In the genomic region with DNA sequence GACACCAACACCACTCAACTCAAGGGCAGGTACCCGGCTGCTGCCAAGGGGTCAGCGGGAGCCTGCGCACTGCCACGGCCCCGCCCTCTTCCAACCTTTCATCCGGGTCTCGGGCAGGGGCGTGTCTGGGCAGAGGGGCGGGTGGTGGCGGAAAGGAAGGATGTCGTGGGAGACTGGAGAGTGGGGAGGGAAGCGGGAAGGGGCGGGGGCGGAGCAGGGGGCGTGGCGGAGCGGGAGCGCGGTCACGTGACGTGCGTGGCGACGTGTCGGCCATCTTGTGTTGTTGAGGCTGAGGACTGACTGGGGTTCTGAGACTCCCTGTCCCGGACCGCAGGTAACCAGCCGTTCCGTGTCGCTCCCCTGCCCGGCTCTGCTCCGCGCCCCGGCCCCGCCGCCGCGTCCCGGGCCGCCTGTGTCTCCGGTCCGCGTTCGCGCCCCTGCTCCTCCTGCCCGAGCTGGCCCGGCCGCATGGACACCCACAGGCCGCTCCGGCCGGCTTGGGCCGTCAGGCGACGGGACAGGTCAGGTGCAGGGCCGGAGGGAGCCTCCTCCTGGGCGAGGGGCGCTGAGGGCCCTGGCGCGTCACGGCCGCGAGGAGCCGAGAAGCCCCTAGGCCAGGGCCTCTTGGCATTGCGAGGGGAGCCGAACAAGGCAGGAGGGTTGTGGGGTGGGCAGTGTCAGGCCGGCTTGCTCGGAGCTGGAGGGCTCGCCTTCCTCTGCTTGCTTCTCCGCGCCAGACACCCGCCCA, we compare ENCODE assay signal across 1 cellular context.
TF ChIP-seq lines count a peak whose summit lies in the region.

TSS of gene GIGYF2 (plus strand) at position 273 of the 748 bp plus-strand sequence. CDS start 37,867 bp downstream, outside the sequence.

TF ChIP-seq in A549, 52 proteins besides CTCF, POLR2A, EP300 and RAD21 (continued from another document):
- no peak for TF ChIP-seq PBX3 (IDR thresholded peaks at IDR 0.05)
